ENCODE assay signal across 19 cellular contexts in genomic region chr4:158871050-158871724, GRCh38.
DNase-seq lines count a peak whose midpoint lies in the region; ATAC-seq and TF ChIP-seq lines count a peak whose summit lies in the region.
"Had no signal": no experiment of that assay in that cellular context is flagged by ENCODE, and none has a peak within 500 bp of the region (broad histone marks: within the 10 kb centered on the region; RNA-seq: fewer than 3 reads in every experiment).

No MANE protein-coding gene starts in this region.

- H3K9me3 ChIP-seq in SK-N-SH, result no peaks in the 10 kb centered on the region
- no peaks in the 10 kb centered on the region for H3K9me3 ChIP-seq in ovary
- H3K9me3 ChIP-seq in PC-9 (ENCODE audit: insufficient read depth, low read depth), result no peaks in the 10 kb centered on the region
- H3K9me3 ChIP-seq: Caco-2, transverse colon had no signal

- H3K9ac ChIP-seq in SK-N-SH, result no peak overlapping the region

- no peak for TF ChIP-seq CTCF in SK-N-SH (IDR thresholded peaks at IDR 0.05)
- no peak for TF ChIP-seq CTCF in fibroblast of the aortic adventitia (IDR thresholded peaks at IDR 0.05; ENCODE audit: insufficient read depth, low read length)
- TF ChIP-seq CTCF in ovary (IDR thresholded peaks at IDR 0.05), result no peak
- TF ChIP-seq CTCF in PC-9 (conservative IDR thresholded peaks at IDR 0.05), result no peak
- TF ChIP-seq CTCF in WTC11 (IDR thresholded peaks at IDR 0.05), result no peak
- TF ChIP-seq CTCF in Calu3 (IDR thresholded peaks at IDR 0.05; ENCODE audit: unreplicated experiment), result no peak

- H3F3A ChIP-seq in SK-N-SH (replicated peaks; ENCODE audit: insufficient read depth) (peaks cover 14% of the 10 kb centered on the region), PC-9 (ENCODE audit: insufficient read depth, low read depth) (peaks cover 10% of the 10 kb centered on the region; the same call in 1 of the 2 replicates)

- H3K4me3 Mint-ChIP-seq in WTC11 (no peak overlapping the region), Calu3 (ENCODE audit: low read depth, unreplicated experiment) (no peak overlapping the region)

- no peak for ATAC-seq in WTC11

- H3K4me1 Mint-ChIP-seq in WTC11, result peaks cover 17% of the 10 kb centered on the region
- peaks cover 10% of the 10 kb centered on the region for H3K4me1 Mint-ChIP-seq in Calu3 (ENCODE audit: low read depth, unreplicated experiment)

- H2AFZ ChIP-seq in SK-N-SH (ENCODE audit: low read depth) (no peak overlapping the region), PC-9 (no peak overlapping the region)

- peaks cover 0 to 19% of the 10 kb centered on the region in 2 experiments for H3K36me3 ChIP-seq in SK-N-SH (replicated peaks in 1 of 2; ENCODE audit: control insufficient read depth in 1 of 2, insufficient read depth in 2 of 2, low read length in 1 of 2)
- no peaks in the 10 kb centered on the region for H3K36me3 ChIP-seq in ovary
- H3K36me3 ChIP-seq in PC-9 (ENCODE audit: low read depth), result no peaks in the 10 kb centered on the region

- no peak for TF ChIP-seq POLR2A in ovary (IDR thresholded peaks at IDR 0.05)

- no peak overlapping the region for H3K27ac Mint-ChIP-seq in WTC11
- no peak overlapping the region for H3K27ac Mint-ChIP-seq in Calu3 (ENCODE audit: unreplicated experiment)

- no peaks in the 10 kb centered on the region for H3K27me3 ChIP-seq in SK-N-SH (ENCODE audit: insufficient read depth)
- H3K27me3 ChIP-seq in ovary, result no peaks in the 10 kb centered on the region
- no peaks in the 10 kb centered on the region for H3K27me3 ChIP-seq in PC-9 (ENCODE audit: insufficient read depth, low read depth)
- H3K27me3 ChIP-seq: transverse colon had no signal

- TF ChIP-seq RAD21 in SK-N-SH (IDR thresholded peaks at IDR 0.05; ENCODE audit: low read length), result peak; percentile 13; the same call in 1 of the 2 replicates

- H3K4me3 ChIP-seq in SK-N-SH (ENCODE audit: low read depth in 2 of 2, low read length in 1 of 2), result no peak overlapping the region
- H3K4me3 ChIP-seq in fibroblast of the aortic adventitia (ENCODE audit: low read depth, low read length), result no peak overlapping the region
- H3K4me3 ChIP-seq in ovary, result no peak overlapping the region
- H3K4me3 ChIP-seq in PC-9, result no peak overlapping the region
- H3K4me3 ChIP-seq: transverse colon had no signal

- DNase-seq in KBM-7 (peak; percentile 16), SK-N-SH (peak; percentile 50), fibroblast of the aortic adventitia (ENCODE audit: low read depth) (peak; percentile 70), ovary (peak in 3 of 5 donors; percentile 28 to 53 (median 50)), PC-9 (no peak), WTC11 (ENCODE audit: low spot score) (no peak), Calu3 (no peak)
- DNase-seq: activated CD4-positive, alpha-beta T cell treated with anti-CD3 and anti-CD28 coated beads, Interleukin-2, amount 50 U/mL, for 1 hour; activated CD8-positive, alpha-beta memory T cell treated with anti-CD3 and anti-CD28 coated beads, Interleukin-2, amount 50 U/mL, for 48 hours; activated effector memory CD4-positive, alpha-beta T cell treated with anti-CD3 and anti-CD28 coated beads, Interleukin-2, amount 50 U/mL, for 16 hours; AML-193; Caco-2; dermis blood vessel endothelial cell; NCI-H1092 treated with DMSO at 0.1 percent for 48 hours; NCI-H774; nucleus accumbens; stimulated activated CD4-positive, alpha-beta T cell treated with anti-CD3 and anti-CD28 coated beads, Interleukin-1b, Interleukin-23, amount 100 ng/mL, for 48 hours; stimulated activated naive CD4-positive, alpha-beta T cell; transverse colon had no signal

- peak in 1 of 2 experiments; percentile 93; a peak in 2 of 4 replicates for TF ChIP-seq EP300 in SK-N-SH (IDR thresholded peaks at IDR 0.05; ENCODE audit: borderline replicate concordance in 1 of 2, low read depth in 1 of 2, low read length in 1 of 2)
- no peak for TF ChIP-seq EP300 in ovary (IDR thresholded peaks at IDR 0.05)

- CTCF ChIA-PET in SK-N-SH (lab: Yijun Ruan, JAX) (interaction anchor here (0.5 to 2.6 kb wide), 8 partner anchors 15 to 332 kb away, joined by 3 to 6 read pairs (median 3); no protein-coding TSS in a partner anchor), PC-9 (lab: Charles Lee) (no interaction called here), WTC11 (lab: Charles Lee) (interaction anchor here (0.9 kb wide), 1 partner anchor 20 kb away, joined by 4 read pairs; no protein-coding TSS in a partner anchor), Calu3 (lab: Charles Lee) (no interaction called here)

- H3K9me3 Mint-ChIP-seq in WTC11 (no peaks in the 10 kb centered on the region), Calu3 (ENCODE audit: low read depth, unreplicated experiment) (no peaks in the 10 kb centered on the region)

- H3K27ac ChIP-seq in SK-N-SH (ENCODE audit: low read depth in 2 of 2, low read length in 1 of 2) (peak overlapping the region in 1 of 2 experiments; percentile 92; a peak in 2 of 4 replicates), ovary (no peak overlapping the region), PC-9 (no peak overlapping the region)
- H3K27ac ChIP-seq: transverse colon had no signal

- H3K27me3 Mint-ChIP-seq in WTC11 (ENCODE audit: low read depth) (no peaks in the 10 kb centered on the region), Calu3 (ENCODE audit: unreplicated experiment) (no peaks in the 10 kb centered on the region)

- no peaks in the 10 kb centered on the region; the same call in 1 of the 2 replicates for H3K79me2 ChIP-seq in SK-N-SH (ENCODE audit: insufficient read depth)
- no peaks in the 10 kb centered on the region for H3K79me2 ChIP-seq in PC-9 (ENCODE audit: low read depth)

- H3K4me2 ChIP-seq in SK-N-SH (no peak overlapping the region), PC-9 (no peak overlapping the region)

- no peaks in the 10 kb centered on the region; the same call in 1 of the 2 replicates for H4K20me1 ChIP-seq in SK-N-SH (ENCODE audit: insufficient read depth)
- H4K20me1 ChIP-seq in PC-9 (ENCODE audit: insufficient read depth), result no peaks in the 10 kb centered on the region

- H3K9me2 ChIP-seq in SK-N-SH, result no peaks in the 10 kb centered on the region
- H3K9me2 ChIP-seq in PC-9 (ENCODE audit: insufficient read depth), result no peaks in the 10 kb centered on the region

- H3K36me3 Mint-ChIP-seq in WTC11, result peaks cover 3% of the 10 kb centered on the region; the same call in 1 of the 2 replicates
- H3K36me3 Mint-ChIP-seq in Calu3 (ENCODE audit: insufficient read depth, unreplicated experiment), result peaks cover 19% of the 10 kb centered on the region

- intact Hi-C loops in ovary (cut with DNase I), result no loop called here
- intact Hi-C loops in PC-9 (cut with micrococcal nuclease; ENCODE audit: unreplicated experiment), result loop anchor here (5.0 kb wide), 1 partner anchor 126 kb away; no protein-coding TSS in a partner anchor
- intact Hi-C loops in Calu3 (cut with micrococcal nuclease; ENCODE audit: unreplicated experiment), result loop anchor here (5.0 kb wide), 2 partner anchors 306 to 331 kb away; no protein-coding TSS in a partner anchor

- in situ Hi-C loops in KBM-7 (cut with MboI; ENCODE audit: low pct_unique_long_range_greater_than_20kb, low sequenced_read_pairs), result loop anchor here (25.0 kb wide), 2 partner anchors 291 to 566 kb away; no protein-coding TSS in a partner anchor

- WGBS in SK-N-SH (ENCODE audit: low lambda C conversion rate), result 37% methylated on average over 4 of the region's 4 CpGs
- 3 to 16% (median 10%) methylated on average over 4 of the region's 4 CpGs for whole genome bisulfite sequencing in ovary, 3 donors

- BruUV-seq in PC-9 (replicated peaks; lab: Mats Ljungman, UMichigan), result no TSS peak
- no TSS peak for BruUV-seq in Calu3 (replicated peaks; lab: Mats Ljungman, UMichigan)

- POLR2A ChIA-PET in SK-N-SH (lab: Yijun Ruan, JAX), result no interaction called here
- POLR2A ChIA-PET in PC-9 (lab: Charles Lee; ENCODE audit: unreplicated experiment), result no interaction called here
- POLR2A ChIA-PET in WTC11 (lab: Charles Lee), result interaction anchor here (0.6 kb wide), 1 partner anchor 12 kb away, joined by 3 read pairs; no protein-coding TSS in a partner anchor

- H3K4me1 ChIP-seq in SK-N-SH (ENCODE audit: control insufficient read depth in 1 of 2, insufficient read depth in 2 of 2, low read depth in 1 of 2, low read length in 1 of 2) (peaks cover 18 to 37% of the 10 kb centered on the region in 2 experiments; a peak in 3 of 4 replicates), ovary (ENCODE audit: insufficient read depth) (peaks cover 27% of the 10 kb centered on the region), PC-9 (replicated peaks; ENCODE audit: insufficient read depth) (peaks cover 22% of the 10 kb centered on the region)
- H3K4me1 ChIP-seq: transverse colon had no signal

TF ChIP-seq in SK-N-SH, 30 proteins besides CTCF, POLR2A, EP300 and RAD21 (continues in another document):
- TF ChIP-seq ELF1 (IDR thresholded peaks at IDR 0.05), result no peak
- no peak for TF ChIP-seq NFIC (IDR thresholded peaks at IDR 0.05; ENCODE audit: borderline replicate concordance)
- no peak for TF ChIP-seq TAF1 (IDR thresholded peaks at IDR 0.05; ENCODE audit: borderline replicate concordance, low read depth, low read length)
- TF ChIP-seq SIN3A (IDR thresholded peaks at IDR 0.05; ENCODE audit: borderline replicate concordance, low read depth, low read length), result no peak
- no peak for TF ChIP-seq FOXJ3 (CRISPR knock-in tag; IDR thresholded peaks at IDR 0.05)
- no peak for TF ChIP-seq TEAD4 (IDR thresholded peaks at IDR 0.05; ENCODE audit: borderline replicate concordance, insufficient read depth)
- TF ChIP-seq MXI1 (IDR thresholded peaks at IDR 0.05; ENCODE audit: low read depth, low read length), result peak; percentile 42; the same call in 1 of the 2 replicates
- TF ChIP-seq GATA2 (CRISPR knock-in tag; IDR thresholded peaks at IDR 0.05), result peak; percentile 70

TF ChIP-seq in WTC11, 78 proteins besides CTCF, POLR2A, EP300 and RAD21 (continues in another document):
- TF ChIP-seq SP1 (CRISPR knock-in tag; conservative IDR thresholded peaks at IDR 0.05), result no peak

Comparison
In these comparisons a context has a peak if more than half of its experiments do, and no peak if none do; other contexts are left out.
1. DNase-seq: peak in KBM-7 (single experiment), SK-N-SH (single experiment), fibroblast of the aortic adventitia (single experiment) and ovary (3 of 5); none in PC-9 (0 of 2), WTC11 (single experiment) and Calu3 (single experiment).
2. CTCF ChIA-PET loops: an anchor here in SK-N-SH (0.5 to 2.6 kb wide) and WTC11 (0.9 kb wide); none called in PC-9 and Calu3.
3. intact Hi-C loops: an anchor here in PC-9 (5.0 kb wide) and Calu3 (5.0 kb wide); none called in ovary.